ENCODE assay signal across 8 cellular contexts in the genomic region with DNA sequence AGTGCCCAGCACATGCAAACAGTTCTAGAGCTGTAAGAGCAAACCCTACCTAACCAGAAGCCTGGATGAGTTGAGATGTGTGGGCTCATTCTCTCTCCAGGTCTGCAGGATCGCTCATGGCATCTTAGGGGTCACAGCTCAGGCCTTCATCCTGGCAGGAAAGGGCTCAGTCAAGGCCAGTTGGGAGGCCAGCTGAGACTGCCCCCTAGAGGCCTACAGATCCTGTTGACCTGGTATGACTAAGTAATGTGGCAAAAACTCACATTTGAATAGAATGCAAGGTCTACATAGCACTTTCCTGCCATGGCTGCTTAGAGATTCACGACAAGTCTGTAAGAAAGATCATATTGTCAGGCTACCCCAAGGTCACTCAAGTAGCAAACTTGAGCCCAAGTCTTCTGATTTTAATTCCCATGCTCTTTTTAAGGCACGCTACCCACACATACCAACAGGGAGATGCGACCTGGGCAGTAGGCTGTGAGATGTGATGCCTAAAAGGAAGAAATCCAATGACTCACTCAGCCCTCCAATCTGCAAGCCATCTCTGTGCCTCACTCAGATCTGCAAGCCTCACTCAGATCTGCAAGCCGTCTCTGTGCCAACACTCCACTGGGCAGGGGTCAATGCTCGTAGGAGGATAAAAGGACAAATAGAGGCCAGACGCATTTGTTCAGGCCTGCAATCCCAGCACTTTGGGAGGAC. TPM values are rescaled to one million over a fixed set of nuclear protein-coding genes. Genes with fewer than 3 reads are reported as not detected.
DNase-seq lines count a peak whose midpoint lies in the region; ATAC-seq, FAIRE-seq and TF ChIP-seq lines count a peak whose summit lies in the region.

No MANE protein-coding gene starts in this region.

- H3K4me2 ChIP-seq in OCI-LY3 (ENCODE audit: low read length) (no peak overlapping the region), osteoblast (ENCODE audit: insufficient read depth, low read length) (no peak overlapping the region)

- H3K4me3 ChIP-seq in OCI-LY3 (ENCODE audit: low read length) (no peak overlapping the region), osteoblast (ENCODE audit: insufficient read depth, low read length) (no peak overlapping the region)

- DNase-seq in AG09319 (ENCODE audit: extremely low read depth, low read depth) (no peak), endothelial cell (ENCODE audit: low spot score) (peak; percentile 70), osteoblast (ENCODE audit: insufficient read length, low spot score, missing footprints) (peak; percentile 86), GM12891 (ENCODE audit: insufficient read length, low spot score) (no peak), cerebellum (ENCODE audit: low spot score) (no peak)

- H3K36me3 ChIP-seq in OCI-LY3 (replicated peaks; ENCODE audit: low read depth, low read length) = no peaks in the 10 kb centered on the region
- H3K36me3 ChIP-seq in osteoblast (ENCODE audit: insufficient read depth, low read length) = no peaks in the 10 kb centered on the region

- no peak for ATAC-seq in HG02642 (IDR thresholded peaks at IDR 0.05; ENCODE audit: poor library complexity, unreplicated experiment)

- no peak overlapping the region for H3K27ac ChIP-seq in OCI-LY3 (ENCODE audit: low read length)
- H3K27ac ChIP-seq in osteoblast (ENCODE audit: low read depth, low read length) = no peak overlapping the region

- peak; percentile 32 for TF ChIP-seq CTCF in AG09319 (IDR thresholded peaks at IDR 0.05; ENCODE audit: low read depth, low read length)
- peak; percentile 69 for TF ChIP-seq CTCF in GM12873 (IDR thresholded peaks at IDR 0.05; ENCODE audit: insufficient read depth, low read depth, low read length, missing control alignments)
- TF ChIP-seq CTCF in OCI-LY3 (IDR thresholded peaks at IDR 0.05; ENCODE audit: low read depth, low read length) = peak; percentile 52
- TF ChIP-seq CTCF in endothelial cell (IDR thresholded peaks at IDR 0.05; ENCODE audit: unreplicated experiment) = peak; percentile 74
- peak; percentile 61 for TF ChIP-seq CTCF in osteoblast (IDR thresholded peaks at IDR 0.05; ENCODE audit: extremely low read depth, low read depth, low read length)

- peaks cover 2% of the 10 kb centered on the region for H3K27me3 Mint-ChIP-seq in endothelial cell (ENCODE audit: unreplicated experiment)

- H3K27me3 ChIP-seq in OCI-LY3 (ENCODE audit: low read depth, low read length) (peaks cover 13% of the 10 kb centered on the region), osteoblast (ENCODE audit: insufficient read depth, low read length) (peaks cover 5% of the 10 kb centered on the region)

- no peak for FAIRE-seq in GM12891 (lab: Jason Lieb, UNC)

- H3K4me3 Mint-ChIP-seq in endothelial cell (ENCODE audit: unreplicated experiment) = no peak overlapping the region

- no peak overlapping the region for H3K9ac ChIP-seq in OCI-LY3 (ENCODE audit: low read length)

- H3K4me1 ChIP-seq in OCI-LY3 (ENCODE audit: low read length) = no peaks in the 10 kb centered on the region
- H3K4me1 ChIP-seq in osteoblast (ENCODE audit: insufficient read depth, low read length) = no peaks in the 10 kb centered on the region

- H4K20me1 ChIP-seq in OCI-LY3 (ENCODE audit: insufficient read depth, low read length) = no peaks in the 10 kb centered on the region
- no peaks in the 10 kb centered on the region for H4K20me1 ChIP-seq in osteoblast (ENCODE audit: insufficient read depth, low read length)

- no peak overlapping the region for H2AFZ ChIP-seq in OCI-LY3 (ENCODE audit: low read depth, low read length)
- H2AFZ ChIP-seq in osteoblast (ENCODE audit: low read length) = no peak overlapping the region

- H3K4me1 Mint-ChIP-seq in endothelial cell (ENCODE audit: unreplicated experiment) = peaks cover 10% of the 10 kb centered on the region

- peaks cover 6% of the 10 kb centered on the region for H3K36me3 Mint-ChIP-seq in endothelial cell (ENCODE audit: low read depth, unreplicated experiment)

- H3K9me3 ChIP-seq in OCI-LY3 (ENCODE audit: insufficient read depth, low read length) (peaks cover 6% of the 10 kb centered on the region), osteoblast (ENCODE audit: low read depth, low read length) (peaks cover 3% of the 10 kb centered on the region)

- H3K79me2 ChIP-seq in OCI-LY3 (ENCODE audit: low read length) (no peaks in the 10 kb centered on the region), osteoblast (ENCODE audit: insufficient read depth, low read length) (no peaks in the 10 kb centered on the region)

- no peak overlapping the region for H3K27ac Mint-ChIP-seq in endothelial cell (ENCODE audit: unreplicated experiment)

- H3K9me3 Mint-ChIP-seq in endothelial cell (ENCODE audit: unreplicated experiment) = peaks cover 6% of the 10 kb centered on the region

- TF ChIP-seq POLR2A in GM12891 (IDR thresholded peaks at IDR 0.05; ENCODE audit: low read depth, low read length) = no peak

TF ChIP-seq in GM12891, 5 proteins besides CTCF, POLR2A, EP300 and RAD21:
- TF ChIP-seq PAX5 (IDR thresholded peaks at IDR 0.05; ENCODE audit: insufficient read depth, low read length, severe bottlenecking) (no peak), POU2F2 (IDR thresholded peaks at IDR 0.05; ENCODE audit: low read depth, low read length) (no peak), POLR2AphosphoS5 (IDR thresholded peaks at IDR 0.05; ENCODE audit: low read depth, low read length) (no peak), SPI1 (IDR thresholded peaks at IDR 0.05; ENCODE audit: low read depth, low read length) (no peak), TAF1 (IDR thresholded peaks at IDR 0.05; ENCODE audit: low read depth, low read length) (no peak)

RNA-seq across cellular contexts. Expression of a gene that starts 5.1 kb away (rescaled TPM):
- total RNA-seq in endothelial cell (ENCODE audit: unreplicated experiment) (0.13 TPM), osteoblast (not detected in 2 replicates), cerebellum (not detected)
- not detected for polyA plus RNA-seq in GM12891 (2012; ENCODE audit: low read depth, missing spikeins)

RNA-seq across cellular contexts. Expression of a gene that starts 41.7 kb away (rescaled TPM):
- total RNA-seq in endothelial cell (ENCODE audit: unreplicated experiment) (184 TPM), osteoblast (340 and 341 TPM in 2 replicates), cerebellum (61.2 TPM)
- 1.9 TPM for polyA plus RNA-seq in GM12891 (2012; ENCODE audit: low read depth, missing spikeins)

Comparison
In these comparisons a context has a peak if more than half of its experiments do, and no peak if none do; other contexts are left out.
1. DNase-seq: peak in endothelial cell (single experiment) and osteoblast (single experiment); none in AG09319 (single experiment), GM12891 (single experiment) and cerebellum (single experiment).
2. Peak in every context shown above with its lines, with median percentiles within 50 percentile points of each other: CTCF ChIP-seq.